In the genomic region with DNA sequence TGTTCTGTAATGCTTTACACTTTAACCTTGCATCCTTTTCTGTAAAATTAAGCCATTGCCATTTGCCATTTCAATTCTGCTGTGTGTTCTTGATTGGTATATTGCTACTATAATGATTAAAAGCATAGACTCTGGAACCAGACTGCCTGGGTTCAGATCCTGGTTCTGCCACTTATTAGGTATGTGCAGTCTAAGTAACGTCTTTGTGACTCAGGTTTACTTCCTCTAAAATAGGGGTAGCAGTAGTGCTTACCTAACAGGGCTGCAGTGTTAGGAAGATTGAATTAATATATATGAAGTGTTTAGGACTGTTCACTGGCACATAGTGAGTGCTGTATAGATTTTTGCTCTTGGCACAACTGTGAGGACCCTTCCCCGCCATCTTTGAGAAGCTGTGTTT, we compare ENCODE assay signal across 16 cellular contexts. TPM values are rescaled to one million over a fixed set of nuclear protein-coding genes. Genes with fewer than 3 reads are reported as not detected.
A peak's percentile ranks its signal among the peaks of the same experiment; 100 is the strongest.
DNase-seq lines count a peak whose midpoint lies in the region; ATAC-seq and TF ChIP-seq lines count a peak whose summit lies in the region.
"Had no signal": no experiment of that assay in that cellular context is flagged by ENCODE, and none has a peak within 500 bp of the region (broad histone marks: within the 10 kb centered on the region; RNA-seq: fewer than 3 reads in every experiment).

No MANE protein-coding gene starts in this region.

- peaks cover 5% of the 10 kb centered on the region for H3K36me3 ChIP-seq in effector memory CD4-positive, alpha-beta T cell (ENCODE audit: control insufficient read depth, insufficient read depth, low read length)
- H3K36me3 ChIP-seq in gastrocnemius medialis: no peaks in the 10 kb centered on the region
- peaks cover 9% of the 10 kb centered on the region; the same call in 1 of the 2 replicates for H3K36me3 ChIP-seq in PC-9 (ENCODE audit: low read depth)

- no peak overlapping the region for H3K4me2 ChIP-seq in PC-9
- H3K4me2 ChIP-seq: KMS-11 had no signal

- peaks cover 41% of the 10 kb centered on the region for H3K4me1 Mint-ChIP-seq in T-helper 2 cell treated with Interferon-gamma antibody and Interleukin-4, amounts not matched to agents 5 μg/mL and 100 μg/mL, for 36 hours (ENCODE audit: low read depth)

- TF ChIP-seq CTCF in NB4 (IDR thresholded peaks at IDR 0.05; ENCODE audit: low read depth, low read length): no peak
- no peak for TF ChIP-seq CTCF in gastrocnemius medialis (IDR thresholded peaks at IDR 0.05 in 4 of 5, conservative IDR thresholded peaks at IDR 0.05 in 1 of 5)
- TF ChIP-seq CTCF in PC-9 (conservative IDR thresholded peaks at IDR 0.05): no peak

- H3K9me2 ChIP-seq in PC-9 (ENCODE audit: insufficient read depth): no peaks in the 10 kb centered on the region

- no peaks in the 10 kb centered on the region for H3K27me3 Mint-ChIP-seq in T-helper 2 cell treated with Interferon-gamma antibody and Interleukin-4, amounts not matched to agents 5 μg/mL and 100 μg/mL, for 36 hours (ENCODE audit: low read depth)

- no peak overlapping the region for H3K27ac Mint-ChIP-seq in T-helper 2 cell treated with Interferon-gamma antibody and Interleukin-4, amounts not matched to agents 5 μg/mL and 100 μg/mL, for 36 hours

- no peak for DNase-seq in T-helper 2 cell treated with Interferon-gamma antibody and Interleukin-4, amounts not matched to agents 5 μg/mL and 100 μg/mL, for 36 hours (ENCODE audit: low spot score)
- no peak for DNase-seq in T-helper 2 cell
- DNase-seq in NB4 (ENCODE audit: low read depth): peak; percentile 29
- no peak for DNase-seq in effector memory CD4-positive, alpha-beta T cell
- DNase-seq in gastrocnemius medialis: no peak
- no peak for DNase-seq in Ammon's horn (ENCODE audit: low spot score)
- DNase-seq in PC-9: no peak
- DNase-seq: activated effector memory CD4-positive, alpha-beta T cell treated with anti-CD3 and anti-CD28 coated beads, Interleukin-2, amount 50 U/mL, for 16 hours; EL; NCI-H2107 had no signal

- CTCF ChIA-PET in PC-9 (lab: Charles Lee): no interaction called here

- in situ Hi-C loops in gastrocnemius medialis (cut with MboI; ENCODE audit: low sequenced_read_pairs in 4 of 4): no loop called here

- peaks cover 85% of the 10 kb centered on the region for H3K79me2 ChIP-seq in PC-9 (ENCODE audit: low read depth)

- BruUV-seq in PC-9 (replicated peaks; lab: Mats Ljungman, UMichigan): no TSS peak

- POLR2A ChIA-PET in PC-9 (lab: Charles Lee; ENCODE audit: unreplicated experiment): no interaction called here

- intact Hi-C loops in gastrocnemius medialis (cut with DNase I; ENCODE audit: low total_unique reads) (no loop called here), PC-9 (cut with micrococcal nuclease; ENCODE audit: unreplicated experiment) (no loop called here)

- H3K4me3 ChIP-seq in NB4 (ENCODE audit: low read depth, low read length) (peak overlapping the region; percentile 21), gastrocnemius medialis (peak overlapping the region; percentile 7 to 19 (median 16)), PC-9 (no peak overlapping the region)
- H3K4me3 ChIP-seq in effector memory CD4-positive, alpha-beta T cell (ENCODE audit: insufficient read depth, low read depth, low read length, poor library complexity, severe bottlenecking): no peak overlapping the region
- H3K4me3 ChIP-seq: gastroesophageal sphincter had no signal

- no peaks in the 10 kb centered on the region for H3K9me3 ChIP-seq in effector memory CD4-positive, alpha-beta T cell (ENCODE audit: control insufficient read depth, low read length)
- no peaks in the 10 kb centered on the region for H3K9me3 ChIP-seq in gastrocnemius medialis
- no peaks in the 10 kb centered on the region for H3K9me3 ChIP-seq in PC-9 (ENCODE audit: insufficient read depth, low read depth)
- H3K9me3 ChIP-seq: gastroesophageal sphincter had no signal

- peak overlapping the region; percentile 43 for H3K27ac ChIP-seq in effector memory CD4-positive, alpha-beta T cell (ENCODE audit: insufficient read depth, low read length, poor library complexity, severe bottlenecking)
- H3K27ac ChIP-seq in gastrocnemius medialis (peak overlapping the region; percentile 37 to 65 (median 60)), PC-9 (no peak overlapping the region)
- H3K27ac ChIP-seq: KMS-11 had no signal

- TF ChIP-seq POLR2A in NB4 (IDR thresholded peaks at IDR 0.05; ENCODE audit: extremely low read depth, insufficient read length): no peak
- no peak for TF ChIP-seq POLR2A in gastrocnemius medialis (IDR thresholded peaks at IDR 0.05)

- peak overlapping the region; percentile 64 for H3K4me3 Mint-ChIP-seq in T-helper 2 cell treated with Interferon-gamma antibody and Interleukin-4, amounts not matched to agents 5 μg/mL and 100 μg/mL, for 36 hours

- H4K20me1 ChIP-seq in PC-9 (ENCODE audit: insufficient read depth): peaks cover 83% of the 10 kb centered on the region

- peaks cover 13% of the 10 kb centered on the region; the same call in 1 of the 2 replicates for H3F3A ChIP-seq in PC-9 (ENCODE audit: insufficient read depth, low read depth)

- no peaks in the 10 kb centered on the region for H3K27me3 ChIP-seq in effector memory CD4-positive, alpha-beta T cell (replicated peaks; ENCODE audit: control insufficient read depth, insufficient read depth, low read length, poor library complexity, severe bottlenecking)
- H3K27me3 ChIP-seq in gastrocnemius medialis (no peaks in the 10 kb centered on the region), PC-9 (ENCODE audit: insufficient read depth, low read depth) (no peaks in the 10 kb centered on the region)
- H3K27me3 ChIP-seq: gastroesophageal sphincter had no signal

- peaks cover 6% of the 10 kb centered on the region for H3K9me3 Mint-ChIP-seq in T-helper 2 cell treated with Interferon-gamma antibody and Interleukin-4, amounts not matched to agents 5 μg/mL and 100 μg/mL, for 36 hours

- peaks cover 50% of the 10 kb centered on the region for H3K36me3 Mint-ChIP-seq in T-helper 2 cell treated with Interferon-gamma antibody and Interleukin-4, amounts not matched to agents 5 μg/mL and 100 μg/mL, for 36 hours (ENCODE audit: low read depth)

- H2AFZ ChIP-seq in PC-9: no peak overlapping the region

- ATAC-seq in gastrocnemius medialis: no peak
- ATAC-seq in HG02759 (IDR thresholded peaks at IDR 0.05; ENCODE audit: unreplicated experiment): no peak
- ATAC-seq: gastroesophageal sphincter had no signal

- H3K4me1 ChIP-seq in effector memory CD4-positive, alpha-beta T cell (ENCODE audit: control insufficient read depth, insufficient read depth, low read length, poor library complexity, severe bottlenecking): peaks cover 43% of the 10 kb centered on the region
- peaks cover 69 to 82% of the 10 kb centered on the region in 2 donors for H3K4me1 ChIP-seq in gastrocnemius medialis
- H3K4me1 ChIP-seq in PC-9 (replicated peaks; ENCODE audit: insufficient read depth): peaks cover 10% of the 10 kb centered on the region

RNA-seq across cellular contexts. Expression of gene CDC42, which starts 4.4 kb away (rescaled TPM):
- total RNA-seq in gastrocnemius medialis: 100 to 1,000 TPM in 3 of 4 donors, 10 to 100 TPM in 1; 77.0 to 111 (median 108) TPM
- total RNA-seq in PC-9 (2021): 119 and 183 TPM in 2 replicates

RNA-seq across cellular contexts. Expression of gene CELA3A, which starts 55.5 kb away (rescaled TPM):
- not detected for total RNA-seq in gastrocnemius medialis
- not detected in 2 replicates for total RNA-seq in PC-9 (2021)
- total RNA-seq: A673, gastroesophageal sphincter, RPMI7951, subcutaneous adipose tissue had no signal

Comparison
In these comparisons a context has a peak if more than half of its experiments do, and no peak if none do; other contexts are left out.
1. H3K4me3 ChIP-seq: peak in NB4 (single experiment) and gastrocnemius medialis (4 of 4); none in effector memory CD4-positive, alpha-beta T cell (single experiment) and PC-9 (single experiment).